In the genomic region with DNA sequence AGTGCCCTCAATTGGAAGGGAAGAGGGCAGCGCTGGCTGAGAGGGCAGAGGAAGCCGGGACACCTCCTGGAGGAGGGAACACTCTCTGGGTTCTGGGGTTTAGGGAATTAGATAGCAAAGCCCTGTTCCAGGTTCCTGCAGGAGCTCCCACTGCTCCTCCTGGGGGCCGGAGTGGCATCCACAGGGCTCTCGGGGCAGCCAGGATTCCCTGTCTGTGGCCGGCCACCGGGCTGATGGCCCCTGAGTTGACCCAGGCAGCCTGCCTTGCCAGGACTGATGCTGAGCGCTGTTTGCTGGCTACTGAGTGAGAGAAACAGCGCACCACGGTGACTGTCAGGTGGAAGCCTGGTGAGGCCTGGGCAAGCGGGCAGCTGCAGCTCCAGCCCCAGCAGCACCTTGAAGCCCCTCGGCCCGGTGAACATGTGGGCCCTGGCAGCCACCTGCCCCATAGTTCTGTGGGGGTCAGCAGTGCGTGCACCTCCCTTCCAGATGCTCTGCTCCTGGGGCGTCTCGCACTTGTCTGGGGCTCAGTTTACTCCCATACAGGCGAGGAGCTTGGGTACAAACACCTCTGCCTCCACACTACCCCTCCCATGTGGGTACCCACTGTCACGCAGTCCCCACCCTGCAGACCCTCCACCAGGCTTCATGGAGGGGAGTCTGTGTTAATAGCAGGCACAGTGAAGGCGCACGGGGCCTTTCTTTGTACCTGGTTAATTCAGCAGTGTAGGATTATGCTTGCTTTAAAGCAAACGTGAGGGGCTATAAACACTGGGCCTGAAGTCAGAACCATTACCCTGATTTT, we compare ENCODE assay signal across 9 cellular contexts. TPM values are rescaled to one million over a fixed set of nuclear protein-coding genes. Genes with fewer than 3 reads are reported as not detected.
DNase-seq lines count a peak whose midpoint lies in the region; ATAC-seq, FAIRE-seq and TF ChIP-seq lines count a peak whose summit lies in the region.
"Had no signal": no experiment of that assay in that cellular context is flagged by ENCODE, and none has a peak within 500 bp of the region (broad histone marks: within the 10 kb centered on the region; RNA-seq: fewer than 3 reads in every experiment).

No MANE protein-coding gene starts in this region.

- no peaks in the 10 kb centered on the region for H3K9me3 ChIP-seq in A549

- in situ Hi-C loops in KBM-7 (cut with MboI; ENCODE audit: low pct_unique_long_range_greater_than_20kb, low sequenced_read_pairs): no loop called here

- POLR2A ChIA-PET in A549 (lab: Yijun Ruan, JAX): no interaction called here
- POLR2A ChIA-PET in WTC11 (lab: Charles Lee): no interaction called here

- CTCF ChIA-PET in A549 (lab: Yijun Ruan, JAX) (interaction anchor here (0.5 to 6.1 kb wide), 25 partner anchors 8 to 1795 kb away, joined by 3 to 44 read pairs (median 5); partner anchors contain the start of gene RNASEH1), WTC11 (lab: Charles Lee) (interaction anchor here (1.0 to 1.3 kb wide), 2 partner anchors 12 to 21 kb away, joined by 5 to 8 read pairs; no protein-coding TSS in a partner anchor)

- H3K4me1 Mint-ChIP-seq in WTC11 (peaks cover 12% of the 10 kb centered on the region), memory B cell (peaks cover 13% of the 10 kb centered on the region)

- DNase-seq in A549 (ENCODE audit: low read depth in 1 of 2, low spot score in 1 of 2) (peak in 1 of 2 experiments; percentile 24), GM12891 (ENCODE audit: insufficient read length, low spot score) (no peak), WTC11 (ENCODE audit: low spot score) (no peak), memory B cell (ENCODE audit: low spot score in 2 of 2) (no peak), NOMO-1 treated with dmso at 0.1 percent for 144 hours (lab: John Stamatoyannopoulos, UW; ENCODE audit: unreplicated experiment) (no peak), KBM-7 (no peak)

- peak; percentile 27 to 53; a peak in 5 of 6 replicates for ATAC-seq in A549
- ATAC-seq in WTC11: peak; percentile 2
- ATAC-seq in memory B cell (ENCODE audit: low read depth): no peak
- no peak for ATAC-seq in HG03460 (IDR thresholded peaks at IDR 0.05; ENCODE audit: unreplicated experiment)
- no peak for ATAC-seq in HG03039 (IDR thresholded peaks at IDR 0.05; ENCODE audit: unreplicated experiment)

- H3K27ac ChIP-seq in A549: no peak overlapping the region

- 0 out of 3 replicates have a peak overlapping the region, but pooled peaks have one; percentile 6 for H3K4me3 ChIP-seq in A549

- peak overlapping the region; percentile 70 for H3K4me2 ChIP-seq in A549

- peaks cover 13% of the 10 kb centered on the region for H3K27me3 Mint-ChIP-seq in WTC11 (ENCODE audit: low read depth)
- peaks cover 4% of the 10 kb centered on the region for H3K27me3 Mint-ChIP-seq in memory B cell

- FAIRE-seq in A549 (lab: Jason Lieb, UNC) (no peak), GM12891 (lab: Jason Lieb, UNC) (peak; percentile 13)

- H3K9me3 Mint-ChIP-seq in WTC11 (peaks cover 3% of the 10 kb centered on the region; the same call in 1 of the 2 replicates), memory B cell (no peaks in the 10 kb centered on the region)

- TF ChIP-seq POLR2A in A549 (IDR thresholded peaks at IDR 0.05; ENCODE audit: low read length) (no peak), GM12891 (IDR thresholded peaks at IDR 0.05; ENCODE audit: low read depth, low read length) (no peak)

- TF ChIP-seq RAD21 in A549 (conservative IDR thresholded peaks at IDR 0.05 in 1 of 2, IDR thresholded peaks at IDR 0.05 in 1 of 2): 0 out of 5 replicates have a peak, but pooled peaks of 1 of the 2 experiments have one; percentile 0

- peak overlapping the region; percentile 38; the same call in 1 of the 2 replicates for H3K4me3 Mint-ChIP-seq in WTC11
- H3K4me3 Mint-ChIP-seq in memory B cell: peak overlapping the region; percentile 76

- WGBS in A549 (ENCODE audit: missing lambda C conversion rate): 34% methylated on average over 18 of the region's 20 CpGs

- no peak overlapping the region for H3K27ac Mint-ChIP-seq in WTC11
- H3K27ac Mint-ChIP-seq in memory B cell: peak overlapping the region; percentile 90

- no peak for TF ChIP-seq EP300 in A549 (IDR thresholded peaks at IDR 0.05)

- H3K36me3 Mint-ChIP-seq in WTC11: no peaks in the 10 kb centered on the region
- H3K36me3 Mint-ChIP-seq in memory B cell: no peaks in the 10 kb centered on the region

- no peak for TF ChIP-seq CTCF in A549 (IDR thresholded peaks at IDR 0.05)
- no peak for TF ChIP-seq CTCF in WTC11 (IDR thresholded peaks at IDR 0.05)

- H3K4me1 ChIP-seq in A549: peaks cover 5% of the 10 kb centered on the region; the same call in 1 of the 3 replicates

TF ChIP-seq in A549, 52 proteins besides CTCF, POLR2A, EP300 and RAD21 (continues in another document):
- no peak for TF ChIP-seq MAFK (IDR thresholded peaks at IDR 0.05; ENCODE audit: partially characterized antibody)
- TF ChIP-seq SREBF2 (IDR thresholded peaks at IDR 0.05): no peak
- TF ChIP-seq HOXA7 (CRISPR knock-in tag; IDR thresholded peaks at IDR 0.05): no peak
- no peak for TF ChIP-seq RFX5 (IDR thresholded peaks at IDR 0.05)
- TF ChIP-seq POLR2AphosphoS2 (conservative IDR thresholded peaks at IDR 0.05; ENCODE audit: low read length): no peak
- TF ChIP-seq PHF8 (IDR thresholded peaks at IDR 0.05; ENCODE audit: borderline replicate concordance, low read depth): no peak
- no peak for TF ChIP-seq EHF (CRISPR knock-in tag; IDR thresholded peaks at IDR 0.05)
- TF ChIP-seq ESRRA (IDR thresholded peaks at IDR 0.05; ENCODE audit: borderline replicate concordance, low read length): no peak
- no peak for TF ChIP-seq MYC (IDR thresholded peaks at IDR 0.05; ENCODE audit: borderline replicate concordance, low read length)
- no peak for TF ChIP-seq NFE2L2 (conservative IDR thresholded peaks at IDR 0.05; ENCODE audit: low read length)
- TF ChIP-seq FOXS1 (CRISPR knock-in tag; IDR thresholded peaks at IDR 0.05): no peak
- TF ChIP-seq MAZ (IDR thresholded peaks at IDR 0.05; ENCODE audit: borderline replicate concordance, low read depth, low read length): no peak
- no peak for TF ChIP-seq RARB (CRISPR knock-in tag; IDR thresholded peaks at IDR 0.05)

TF ChIP-seq in GM12891, 5 proteins besides CTCF, POLR2A, EP300 and RAD21:
- no peak for TF ChIP-seq SPI1 (IDR thresholded peaks at IDR 0.05; ENCODE audit: low read depth, low read length)
- TF ChIP-seq POU2F2 (IDR thresholded peaks at IDR 0.05; ENCODE audit: low read depth, low read length): no peak
- TF ChIP-seq POLR2AphosphoS5 (IDR thresholded peaks at IDR 0.05; ENCODE audit: low read depth, low read length): no peak
- TF ChIP-seq TAF1 (IDR thresholded peaks at IDR 0.05; ENCODE audit: low read depth, low read length): no peak
- no peak for TF ChIP-seq PAX5 (IDR thresholded peaks at IDR 0.05; ENCODE audit: insufficient read depth, low read length, severe bottlenecking)

TF ChIP-seq in WTC11, 78 proteins besides CTCF, POLR2A, EP300 and RAD21 (continues in another document):
- no peak for TF ChIP-seq PREB (CRISPR knock-in tag; IDR thresholded peaks at IDR 0.05; ENCODE audit: borderline replicate concordance)
- TF ChIP-seq CBFB (CRISPR knock-in tag; IDR thresholded peaks at IDR 0.05; ENCODE audit: low read depth): no peak
- TF ChIP-seq ATF1 (CRISPR knock-in tag; IDR thresholded peaks at IDR 0.05): no peak
- no peak for TF ChIP-seq ZNF425 (CRISPR knock-in tag; conservative IDR thresholded peaks at IDR 0.05)

RNA-seq across cellular contexts. Expression of gene ALLC, which starts 7.7 kb away (rescaled TPM):
- polyA plus RNA-seq in A549 (2011; rRNA removed): not detected in 2 replicates
- polyA plus RNA-seq in A549 (2012; cell fraction: cytosol; rRNA removed): not detected in 2 replicates
- polyA plus RNA-seq in A549 (2012; cell fraction: nucleus; rRNA removed): not detected in 2 replicates
- not detected in 3 replicates for polyA plus RNA-seq in A549 (2017; fragmentation: RNase III; extraction: RNeasy Plus Mini Kit Qiagen cat#74134 plus additional on column Dnase treatment)
- not detected in 2 replicates for polyA minus RNA-seq in A549 (2011; rRNA and poly(A)+ RNA removed)
- not detected for polyA plus RNA-seq in GM12891 (2012; ENCODE audit: low read depth, missing spikeins)
- not detected in 3 replicates for total RNA-seq in WTC11 (2021)
- total RNA-seq: glomerular endothelial cell had no signal

RNA-seq across cellular contexts. Expression of gene DCDC2C, which starts 53.0 kb away (rescaled TPM):
- polyA plus RNA-seq in A549 (2011; rRNA removed) (not detected in 2 replicates), A549 (2017; fragmentation: RNase III; extraction: RNeasy Plus Mini Kit Qiagen cat#74134 plus additional on column Dnase treatment) (not detected in 3 replicates)
- not detected in 2 replicates for polyA plus RNA-seq in A549 (2012; cell fraction: cytosol; rRNA removed)
- not detected in 2 replicates for polyA plus RNA-seq in A549 (2012; cell fraction: nucleus; rRNA removed)
- not detected in 2 replicates for polyA minus RNA-seq in A549 (2011; rRNA and poly(A)+ RNA removed)
- not detected for polyA plus RNA-seq in GM12891 (2012; ENCODE audit: low read depth, missing spikeins)
- not detected in 3 replicates for total RNA-seq in WTC11 (2021)
- total RNA-seq: glomerular endothelial cell had no signal

RNA-seq across cellular contexts. Expression of gene COLEC11, which starts 55.4 kb away (rescaled TPM):
- polyA plus RNA-seq in A549 (2011; rRNA removed) (0.79 and 0.97 TPM in 2 replicates), A549 (2017; fragmentation: RNase III; extraction: RNeasy Plus Mini Kit Qiagen cat#74134 plus additional on column Dnase treatment) (0.24 to 0.51 TPM (median 0.30 TPM) in 3 replicates)
- 0.87 and 0.98 TPM in 2 replicates for polyA plus RNA-seq in A549 (2012; cell fraction: cytosol; rRNA removed)
- polyA plus RNA-seq in A549 (2012; cell fraction: nucleus; rRNA removed): 1.8 and 2.0 TPM in 2 replicates
- polyA minus RNA-seq in A549 (2011; rRNA and poly(A)+ RNA removed): 0.39 and 0.45 TPM in 2 replicates
- 1.1 TPM for polyA plus RNA-seq in GM12891 (2012; ENCODE audit: low read depth, missing spikeins)
- total RNA-seq in WTC11 (2021): 0.69 to 1.3 TPM (median 0.87 TPM) in 3 replicates

Comparison
In these comparisons a context has a peak if more than half of its experiments do, and no peak if none do; other contexts are left out.
1. ATAC-seq: peak in A549 (2 of 2) and WTC11 (single experiment); none in memory B cell (single experiment), HG03460 (single experiment) and HG03039 (single experiment).